1 cellular context compared by ENCODE assay signal in the genomic region with DNA sequence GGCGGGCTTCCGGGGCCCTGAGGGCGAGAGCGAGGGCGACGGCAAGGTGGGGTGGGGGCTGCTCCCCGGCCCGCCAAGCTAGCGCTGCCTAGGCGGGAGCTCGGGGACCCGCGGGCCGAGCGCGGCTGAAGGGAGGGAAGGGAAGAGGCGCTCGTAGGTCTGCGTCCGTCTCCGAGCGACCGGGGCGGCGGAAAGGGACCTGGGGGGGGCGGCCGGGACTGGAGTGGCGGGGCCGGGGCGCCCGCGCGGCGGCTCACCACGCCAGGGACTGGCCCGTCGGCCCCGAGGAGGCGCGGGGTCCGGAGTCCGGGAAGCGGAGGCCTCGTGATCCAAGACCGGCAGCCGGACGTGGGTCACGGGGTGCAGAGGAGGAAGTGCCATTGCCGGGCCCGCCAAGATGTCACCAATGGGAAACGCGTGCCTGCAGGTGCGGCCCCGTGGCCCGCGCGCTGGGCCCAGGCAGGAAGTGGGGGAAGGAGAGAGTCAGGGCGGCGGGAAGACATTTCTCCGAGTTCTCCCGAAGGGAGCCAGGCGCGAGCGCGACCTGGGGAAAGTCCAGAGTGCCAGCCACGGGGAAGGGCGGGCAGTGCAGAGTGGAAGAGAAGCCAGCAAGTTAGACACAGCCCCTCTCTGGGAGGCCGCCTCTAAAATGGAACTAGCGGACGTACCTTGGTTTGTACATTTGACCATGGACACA.
TF ChIP-seq lines count a peak whose summit lies in the region.

No MANE protein-coding gene starts in this region.

TF ChIP-seq in K562, 482 proteins besides CTCF, POLR2A, EP300 and RAD21 (continued from another document and continues in another):
- TF ChIP-seq, protein P1, sequence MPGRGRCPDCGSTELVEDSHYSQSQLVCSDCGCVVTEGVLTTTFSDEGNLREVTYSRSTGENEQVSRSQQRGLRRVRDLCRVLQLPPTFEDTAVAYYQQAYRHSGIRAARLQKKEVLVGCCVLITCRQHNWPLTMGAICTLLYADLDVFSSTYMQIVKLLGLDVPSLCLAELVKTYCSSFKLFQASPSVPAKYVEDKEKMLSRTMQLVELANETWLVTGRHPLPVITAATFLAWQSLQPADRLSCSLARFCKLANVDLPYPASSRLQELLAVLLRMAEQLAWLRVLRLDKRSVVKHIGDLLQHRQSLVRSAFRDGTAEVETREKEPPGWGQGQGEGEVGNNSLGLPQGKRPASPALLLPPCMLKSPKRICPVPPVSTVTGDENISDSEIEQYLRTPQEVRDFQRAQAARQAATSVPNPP (IDR thresholded peaks at IDR 0.05; ENCODE audit: borderline replicate concordance, insufficient read depth, insufficient read length): no peak
- TF ChIP-seq SMC3 (conservative IDR thresholded peaks at IDR 0.05; ENCODE audit: insufficient read depth, low read depth, low read length) (0 out of 2 replicates have a peak, but pooled peaks have one; percentile 15), ZNF174 (CRISPR knock-in tag; IDR thresholded peaks at IDR 0.05) (no peak), IFI16 (CRISPR knock-in tag; IDR thresholded peaks at IDR 0.05) (no peak), FOXP1 (CRISPR knock-in tag; IDR thresholded peaks at IDR 0.05) (peak; percentile 100), MCM5 (IDR thresholded peaks at IDR 0.05; ENCODE audit: low read depth) (no peak), CBFA2T2 (conservative IDR thresholded peaks at IDR 0.05) (peak; percentile 63), ARNT (IDR thresholded peaks at IDR 0.05) (no peak), KAT8 (IDR thresholded peaks at IDR 0.05; ENCODE audit: low read depth) (no peak), ETV6 (IDR thresholded peaks at IDR 0.05; ENCODE audit: borderline replicate concordance in 1 of 2, low read depth in 2 of 2, low read length in 1 of 2) (peak; percentile 95 to 97), ETV6 (CRISPR knock-in tag; IDR thresholded peaks at IDR 0.05; ENCODE audit: borderline replicate concordance) (peak; percentile 99), POLR2G (IDR thresholded peaks at IDR 0.05; ENCODE audit: low read depth, low read length) (peak; percentile 88), CHD2 (IDR thresholded peaks at IDR 0.05; ENCODE audit: low read depth, low read length) (peak; percentile 59), ZNF41 (CRISPR knock-in tag; conservative IDR thresholded peaks at IDR 0.05) (peak; percentile 25; the same call in 1 of the 2 replicates), ZNF232 (CRISPR knock-in tag; IDR thresholded peaks at IDR 0.05) (peak; percentile 99), FOXA3 (CRISPR knock-in tag; conservative IDR thresholded peaks at IDR 0.05 in 1 of 2, IDR thresholded peaks at IDR 0.05 in 1 of 2) (peak in 1 of 2 experiments; percentile 96; a peak in 1 of 4 replicates), ZNF324 (CRISPR knock-in tag; IDR thresholded peaks at IDR 0.05) (no peak), WHSC1 (IDR thresholded peaks at IDR 0.05; ENCODE audit: low read length) (no peak), NFIC (IDR thresholded peaks at IDR 0.05) (peak; percentile 49), ZNF589 (CRISPR knock-in tag; IDR thresholded peaks at IDR 0.05; ENCODE audit: low read depth) (0 out of 2 replicates have a peak, but pooled peaks have one; percentile 44), SRSF1 (IDR thresholded peaks at IDR 0.05; ENCODE audit: low read depth, low read length) (no peak), SMAD3 (CRISPR knock-in tag; conservative IDR thresholded peaks at IDR 0.05) (peak; percentile 62; the same call in 1 of the 2 replicates), GTF2F1 (IDR thresholded peaks at IDR 0.05; ENCODE audit: low read depth, low read length) (peak; percentile 81), KDM2B (CRISPR knock-in tag; IDR thresholded peaks at IDR 0.05) (0 out of 2 replicates have a peak, but pooled peaks have one; percentile 40), ZNF75A (CRISPR knock-in tag; IDR thresholded peaks at IDR 0.05) (no peak), POLR2AphosphoS2 (IDR thresholded peaks at IDR 0.05; ENCODE audit: low read length) (0 out of 2 replicates have a peak, but pooled peaks have one; percentile 63), SAFB2 (IDR thresholded peaks at IDR 0.05; ENCODE audit: borderline replicate concordance, low read depth, low read length, severe bottlenecking) (no peak), GTF2E2 (tag; IDR thresholded peaks at IDR 0.05) (peak; percentile 65; the same call in 1 of the 2 replicates), ZKSCAN8 (CRISPR knock-in tag; IDR thresholded peaks at IDR 0.05) (no peak), BCOR (IDR thresholded peaks at IDR 0.05) (peak; percentile 77)
- TF ChIP-seq, protein P2, sequence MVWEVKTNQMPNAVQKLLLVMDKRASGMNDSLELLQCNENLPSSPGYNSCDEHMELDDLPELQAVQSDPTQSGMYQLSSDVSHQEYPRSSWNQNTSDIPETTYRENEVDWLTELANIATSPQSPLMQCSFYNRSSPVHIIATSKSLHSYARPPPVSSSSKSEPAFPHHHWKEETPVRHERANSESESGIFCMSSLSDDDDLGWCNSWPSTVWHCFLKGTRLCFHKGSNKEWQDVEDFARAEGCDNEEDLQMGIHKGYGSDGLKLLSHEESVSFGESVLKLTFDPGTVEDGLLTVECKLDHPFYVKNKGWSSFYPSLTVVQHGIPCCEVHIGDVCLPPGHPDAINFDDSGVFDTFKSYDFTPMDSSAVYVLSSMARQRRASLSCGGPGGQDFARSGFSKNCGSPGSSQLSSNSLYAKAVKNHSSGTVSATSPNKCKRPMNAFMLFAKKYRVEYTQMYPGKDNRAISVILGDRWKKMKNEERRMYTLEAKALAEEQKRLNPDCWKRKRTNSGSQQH (CRISPR knock-in tag; IDR thresholded peaks at IDR 0.05): peak; percentile 69; the same call in 1 of the 2 replicates
- TF ChIP-seq, protein P3, sequence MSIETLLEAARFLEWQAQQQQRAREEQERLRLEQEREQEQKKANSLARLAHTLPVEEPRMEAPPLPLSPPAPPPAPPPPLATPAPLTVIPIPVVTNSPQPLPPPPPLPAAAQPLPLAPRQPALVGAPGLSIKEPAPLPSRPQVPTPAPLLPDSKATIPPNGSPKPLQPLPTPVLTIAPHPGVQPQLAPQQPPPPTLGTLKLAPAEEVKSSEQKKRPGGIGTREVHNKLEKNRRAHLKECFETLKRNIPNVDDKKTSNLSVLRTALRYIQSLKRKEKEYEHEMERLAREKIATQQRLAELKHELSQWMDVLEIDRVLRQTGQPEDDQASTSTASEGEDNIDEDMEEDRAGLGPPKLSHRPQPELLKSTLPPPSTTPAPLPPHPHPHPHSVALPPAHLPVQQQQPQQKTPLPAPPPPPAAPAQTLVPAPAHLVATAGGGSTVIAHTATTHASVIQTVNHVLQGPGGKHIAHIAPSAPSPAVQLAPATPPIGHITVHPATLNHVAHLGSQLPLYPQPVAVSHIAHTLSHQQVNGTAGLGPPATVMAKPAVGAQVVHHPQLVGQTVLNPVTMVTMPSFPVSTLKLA (conservative IDR thresholded peaks at IDR 0.05): peak; percentile 92 to 95
- TF ChIP-seq, protein P4, sequence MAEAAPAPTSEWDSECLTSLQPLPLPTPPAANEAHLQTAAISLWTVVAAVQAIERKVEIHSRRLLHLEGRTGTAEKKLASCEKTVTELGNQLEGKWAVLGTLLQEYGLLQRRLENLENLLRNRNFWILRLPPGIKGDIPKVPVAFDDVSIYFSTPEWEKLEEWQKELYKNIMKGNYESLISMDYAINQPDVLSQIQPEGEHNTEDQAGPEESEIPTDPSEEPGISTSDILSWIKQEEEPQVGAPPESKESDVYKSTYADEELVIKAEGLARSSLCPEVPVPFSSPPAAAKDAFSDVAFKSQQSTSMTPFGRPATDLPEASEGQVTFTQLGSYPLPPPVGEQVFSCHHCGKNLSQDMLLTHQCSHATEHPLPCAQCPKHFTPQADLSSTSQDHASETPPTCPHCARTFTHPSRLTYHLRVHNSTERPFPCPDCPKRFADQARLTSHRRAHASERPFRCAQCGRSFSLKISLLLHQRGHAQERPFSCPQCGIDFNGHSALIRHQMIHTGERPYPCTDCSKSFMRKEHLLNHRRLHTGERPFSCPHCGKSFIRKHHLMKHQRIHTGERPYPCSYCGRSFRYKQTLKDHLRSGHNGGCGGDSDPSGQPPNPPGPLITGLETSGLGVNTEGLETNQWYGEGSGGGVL (CRISPR knock-in tag; IDR thresholded peaks at IDR 0.05): no peak
- TF ChIP-seq, protein P5, sequence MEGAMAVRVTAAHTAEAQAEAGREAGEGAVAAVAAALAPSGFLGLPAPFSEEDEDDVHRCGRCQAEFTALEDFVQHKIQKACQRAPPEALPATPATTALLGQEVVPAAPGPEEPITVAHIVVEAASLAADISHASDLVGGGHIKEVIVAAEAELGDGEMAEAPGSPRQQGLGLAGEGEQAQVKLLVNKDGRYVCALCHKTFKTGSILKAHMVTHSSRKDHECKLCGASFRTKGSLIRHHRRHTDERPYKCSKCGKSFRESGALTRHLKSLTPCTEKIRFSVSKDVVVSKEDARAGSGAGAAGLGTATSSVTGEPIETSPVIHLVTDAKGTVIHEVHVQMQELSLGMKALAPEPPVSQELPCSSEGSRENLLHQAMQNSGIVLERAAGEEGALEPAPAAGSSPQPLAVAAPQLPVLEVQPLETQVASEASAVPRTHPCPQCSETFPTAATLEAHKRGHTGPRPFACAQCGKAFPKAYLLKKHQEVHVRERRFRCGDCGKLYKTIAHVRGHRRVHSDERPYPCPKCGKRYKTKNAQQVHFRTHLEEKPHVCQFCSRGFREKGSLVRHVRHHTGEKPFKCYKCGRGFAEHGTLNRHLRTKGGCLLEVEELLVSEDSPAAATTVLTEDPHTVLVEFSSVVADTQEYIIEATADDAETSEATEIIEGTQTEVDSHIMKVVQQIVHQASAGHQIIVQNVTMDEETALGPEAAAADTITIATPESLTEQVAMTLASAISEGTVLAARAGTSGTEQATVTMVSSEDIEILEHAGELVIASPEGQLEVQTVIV (CRISPR knock-in tag; IDR thresholded peaks at IDR 0.05; ENCODE audit: borderline replicate concordance): no peak
- TF ChIP-seq, protein P6, sequence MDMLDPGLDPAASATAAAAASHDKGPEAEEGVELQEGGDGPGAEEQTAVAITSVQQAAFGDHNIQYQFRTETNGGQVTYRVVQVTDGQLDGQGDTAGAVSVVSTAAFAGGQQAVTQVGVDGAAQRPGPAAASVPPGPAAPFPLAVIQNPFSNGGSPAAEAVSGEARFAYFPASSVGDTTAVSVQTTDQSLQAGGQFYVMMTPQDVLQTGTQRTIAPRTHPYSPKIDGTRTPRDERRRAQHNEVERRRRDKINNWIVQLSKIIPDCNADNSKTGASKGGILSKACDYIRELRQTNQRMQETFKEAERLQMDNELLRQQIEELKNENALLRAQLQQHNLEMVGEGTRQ (CRISPR knock-in tag; IDR thresholded peaks at IDR 0.05): peak; percentile 94
- TF ChIP-seq, protein P7, sequence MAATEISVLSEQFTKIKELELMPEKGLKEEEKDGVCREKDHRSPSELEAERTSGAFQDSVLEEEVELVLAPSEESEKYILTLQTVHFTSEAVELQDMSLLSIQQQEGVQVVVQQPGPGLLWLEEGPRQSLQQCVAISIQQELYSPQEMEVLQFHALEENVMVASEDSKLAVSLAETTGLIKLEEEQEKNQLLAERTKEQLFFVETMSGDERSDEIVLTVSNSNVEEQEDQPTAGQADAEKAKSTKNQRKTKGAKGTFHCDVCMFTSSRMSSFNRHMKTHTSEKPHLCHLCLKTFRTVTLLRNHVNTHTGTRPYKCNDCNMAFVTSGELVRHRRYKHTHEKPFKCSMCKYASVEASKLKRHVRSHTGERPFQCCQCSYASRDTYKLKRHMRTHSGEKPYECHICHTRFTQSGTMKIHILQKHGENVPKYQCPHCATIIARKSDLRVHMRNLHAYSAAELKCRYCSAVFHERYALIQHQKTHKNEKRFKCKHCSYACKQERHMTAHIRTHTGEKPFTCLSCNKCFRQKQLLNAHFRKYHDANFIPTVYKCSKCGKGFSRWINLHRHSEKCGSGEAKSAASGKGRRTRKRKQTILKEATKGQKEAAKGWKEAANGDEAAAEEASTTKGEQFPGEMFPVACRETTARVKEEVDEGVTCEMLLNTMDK (IDR thresholded peaks at IDR 0.05; ENCODE audit: borderline replicate concordance, insufficient read depth, low read depth, low read length, poor library complexity, severe bottlenecking): no peak
- TF ChIP-seq, protein P8, sequence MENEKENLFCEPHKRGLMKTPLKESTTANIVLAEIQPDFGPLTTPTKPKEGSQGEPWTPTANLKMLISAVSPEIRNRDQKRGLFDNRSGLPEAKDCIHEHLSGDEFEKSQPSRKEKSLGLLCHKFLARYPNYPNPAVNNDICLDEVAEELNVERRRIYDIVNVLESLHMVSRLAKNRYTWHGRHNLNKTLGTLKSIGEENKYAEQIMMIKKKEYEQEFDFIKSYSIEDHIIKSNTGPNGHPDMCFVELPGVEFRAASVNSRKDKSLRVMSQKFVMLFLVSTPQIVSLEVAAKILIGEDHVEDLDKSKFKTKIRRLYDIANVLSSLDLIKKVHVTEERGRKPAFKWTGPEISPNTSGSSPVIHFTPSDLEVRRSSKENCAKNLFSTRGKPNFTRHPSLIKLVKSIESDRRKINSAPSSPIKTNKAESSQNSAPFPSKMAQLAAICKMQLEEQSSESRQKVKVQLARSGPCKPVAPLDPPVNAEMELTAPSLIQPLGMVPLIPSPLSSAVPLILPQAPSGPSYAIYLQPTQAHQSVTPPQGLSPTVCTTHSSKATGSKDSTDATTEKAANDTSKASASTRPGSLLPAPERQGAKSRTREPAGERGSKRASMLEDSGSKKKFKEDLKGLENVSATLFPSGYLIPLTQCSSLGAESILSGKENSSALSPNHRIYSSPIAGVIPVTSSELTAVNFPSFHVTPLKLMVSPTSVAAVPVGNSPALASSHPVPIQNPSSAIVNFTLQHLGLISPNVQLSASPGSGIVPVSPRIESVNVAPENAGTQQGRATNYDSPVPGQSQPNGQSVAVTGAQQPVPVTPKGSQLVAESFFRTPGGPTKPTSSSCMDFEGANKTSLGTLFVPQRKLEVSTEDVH (IDR thresholded peaks at IDR 0.05; ENCODE audit: low read depth, partially characterized antibody): peak; percentile 85
- TF ChIP-seq, protein P9, sequence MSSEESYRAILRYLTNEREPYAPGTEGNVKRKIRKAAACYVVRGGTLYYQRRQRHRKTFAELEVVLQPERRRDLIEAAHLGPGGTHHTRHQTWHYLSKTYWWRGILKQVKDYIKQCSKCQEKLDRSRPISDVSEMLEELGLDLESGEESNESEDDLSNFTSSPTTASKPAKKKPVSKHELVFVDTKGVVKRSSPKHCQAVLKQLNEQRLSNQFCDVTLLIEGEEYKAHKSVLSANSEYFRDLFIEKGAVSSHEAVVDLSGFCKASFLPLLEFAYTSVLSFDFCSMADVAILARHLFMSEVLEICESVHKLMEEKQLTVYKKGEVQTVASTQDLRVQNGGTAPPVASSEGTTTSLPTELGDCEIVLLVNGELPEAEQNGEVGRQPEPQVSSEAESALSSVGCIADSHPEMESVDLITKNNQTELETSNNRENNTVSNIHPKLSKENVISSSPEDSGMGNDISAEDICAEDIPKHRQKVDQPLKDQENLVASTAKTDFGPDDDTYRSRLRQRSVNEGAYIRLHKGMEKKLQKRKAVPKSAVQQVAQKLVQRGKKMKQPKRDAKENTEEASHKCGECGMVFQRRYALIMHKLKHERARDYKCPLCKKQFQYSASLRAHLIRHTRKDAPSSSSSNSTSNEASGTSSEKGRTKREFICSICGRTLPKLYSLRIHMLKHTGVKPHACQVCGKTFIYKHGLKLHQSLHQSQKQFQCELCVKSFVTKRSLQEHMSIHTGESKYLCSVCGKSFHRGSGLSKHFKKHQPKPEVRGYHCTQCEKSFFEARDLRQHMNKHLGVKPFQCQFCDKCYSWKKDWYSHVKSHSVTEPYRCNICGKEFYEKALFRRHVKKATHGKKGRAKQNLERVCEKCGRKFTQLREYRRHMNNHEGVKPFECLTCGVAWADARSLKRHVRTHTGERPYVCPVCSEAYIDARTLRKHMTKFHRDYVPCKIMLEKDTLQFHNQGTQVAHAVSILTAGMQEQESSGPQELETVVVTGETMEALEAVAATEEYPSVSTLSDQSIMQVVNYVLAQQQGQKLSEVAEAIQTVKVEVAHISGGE (CRISPR knock-in tag; IDR thresholded peaks at IDR 0.05): peak in 2 of 3 experiments; percentile 50 to 86; a peak in 2 of 6 replicates
